In genomic region chr16:15435216-15435864, GRCh38 we compare ENCODE assay signal across 8 cellular contexts. TPM values are rescaled to one million over a fixed set of nuclear protein-coding genes. Genes with fewer than 3 reads are reported as not detected.
A peak's percentile ranks its signal among the peaks of the same experiment; 100 is the strongest.
DNase-seq lines count a peak whose midpoint lies in the region; ATAC-seq lines count a peak whose summit lies in the region.

No MANE protein-coding gene starts in this region.

- H3K4me1 Mint-ChIP-seq in activated T-helper 2 cell treated with anti-CD3 and anti-CD28 coated beads, Interferon-gamma antibody, Interleukin-2, Interleukin-4, amounts not matched to agents 10 μg/mL and 5 μg/mL and 100 μg/mL, durations not matched to agents 14 hours and 24 hours and 36 hours (ENCODE audit: low read depth): peaks cover 22% of the 10 kb centered on the region
- H3K4me1 Mint-ChIP-seq in stimulated activated naive B cell treated with anti-CD40 and anti-IgM and Interleukin-4, amounts not matched to agents 10 μg/mL and 1 μg/mL and 100 μg/mL, for 72 hours: peaks cover 7 to 27% of the 10 kb centered on the region in 2 donors

- H3K4me3 Mint-ChIP-seq in activated T-helper 2 cell treated with anti-CD3 and anti-CD28 coated beads, Interferon-gamma antibody, Interleukin-2, Interleukin-4, amounts not matched to agents 10 μg/mL and 5 μg/mL and 100 μg/mL, durations not matched to agents 14 hours and 24 hours and 36 hours (ENCODE audit: low read depth): peak overlapping the region; percentile 86
- H3K4me3 Mint-ChIP-seq in stimulated activated naive B cell treated with anti-CD40 and anti-IgM and Interleukin-4, amounts not matched to agents 10 μg/mL and 1 μg/mL and 100 μg/mL, for 72 hours: peak overlapping the region; percentile 91 to 96

- DNase-seq in NCI-H1417 (lab: John Stamatoyannopoulos, UW): peak in 2 of 3 experiments; percentile 30 to 52
- no peak for DNase-seq in NCI-H1417 treated with DMSO at 0.1 percent for 48 hours (lab: John Stamatoyannopoulos, UW)
- no peak for DNase-seq in activated T-helper 2 cell treated with anti-CD3 and anti-CD28 coated beads, Interferon-gamma antibody, Interleukin-2, Interleukin-4, amounts not matched to agents 10 μg/mL and 5 μg/mL and 100 μg/mL, durations not matched to agents 14 hours and 24 hours and 36 hours (ENCODE audit: low spot score)
- no peak for DNase-seq in stimulated activated naive B cell treated with anti-CD40 and anti-IgM and Interleukin-4, amounts not matched to agents 10 μg/mL and 1 μg/mL and 100 μg/mL, for 72 hours
- DNase-seq in EL: no peak

- intact Hi-C loops in activated T-helper 2 cell treated with anti-CD3 and anti-CD28 coated beads, Interferon-gamma antibody, Interleukin-2, Interleukin-4, amounts not matched to agents 10 μg/mL and 5 μg/mL and 100 μg/mL, durations not matched to agents 14 hours and 24 hours and 36 hours (cut with micrococcal nuclease): no loop called here

- peak overlapping the region; percentile 78 for H3K4me3 ChIP-seq in iPS-18c (ENCODE audit: insufficient read depth, low read depth, low read length)

- H3K27me3 Mint-ChIP-seq in activated T-helper 2 cell treated with anti-CD3 and anti-CD28 coated beads, Interferon-gamma antibody, Interleukin-2, Interleukin-4, amounts not matched to agents 10 μg/mL and 5 μg/mL and 100 μg/mL, durations not matched to agents 14 hours and 24 hours and 36 hours (ENCODE audit: low read depth): peaks cover 22% of the 10 kb centered on the region
- peaks cover 21 to 30% of the 10 kb centered on the region in 2 donors for H3K27me3 Mint-ChIP-seq in stimulated activated naive B cell treated with anti-CD40 and anti-IgM and Interleukin-4, amounts not matched to agents 10 μg/mL and 1 μg/mL and 100 μg/mL, for 72 hours

- H3K9me3 ChIP-seq in iPS-18c (ENCODE audit: control insufficient read depth, insufficient read depth, low read length): no peaks in the 10 kb centered on the region

- no peak for ATAC-seq in stimulated activated naive B cell treated with anti-CD40 and anti-IgM and Interleukin-4, amounts not matched to agents 10 μg/mL and 1 μg/mL and 100 μg/mL, for 72 hours (replicated peaks)
- ATAC-seq in GM21786 (IDR thresholded peaks at IDR 0.05; ENCODE audit: unreplicated experiment): no peak
- ATAC-seq in GM21423 (IDR thresholded peaks at IDR 0.05; ENCODE audit: unreplicated experiment): no peak

- peaks cover 4% of the 10 kb centered on the region for H3K36me3 Mint-ChIP-seq in activated T-helper 2 cell treated with anti-CD3 and anti-CD28 coated beads, Interferon-gamma antibody, Interleukin-2, Interleukin-4, amounts not matched to agents 10 μg/mL and 5 μg/mL and 100 μg/mL, durations not matched to agents 14 hours and 24 hours and 36 hours (ENCODE audit: low read depth)
- H3K36me3 Mint-ChIP-seq in stimulated activated naive B cell treated with anti-CD40 and anti-IgM and Interleukin-4, amounts not matched to agents 10 μg/mL and 1 μg/mL and 100 μg/mL, for 72 hours: peaks cover 0 to 2% of the 10 kb centered on the region in 2 donors

- H3K27ac Mint-ChIP-seq in activated T-helper 2 cell treated with anti-CD3 and anti-CD28 coated beads, Interferon-gamma antibody, Interleukin-2, Interleukin-4, amounts not matched to agents 10 μg/mL and 5 μg/mL and 100 μg/mL, durations not matched to agents 14 hours and 24 hours and 36 hours: no peak overlapping the region
- H3K27ac Mint-ChIP-seq in stimulated activated naive B cell treated with anti-CD40 and anti-IgM and Interleukin-4, amounts not matched to agents 10 μg/mL and 1 μg/mL and 100 μg/mL, for 72 hours: peak overlapping the region; percentile 48

- H3K9me3 Mint-ChIP-seq in activated T-helper 2 cell treated with anti-CD3 and anti-CD28 coated beads, Interferon-gamma antibody, Interleukin-2, Interleukin-4, amounts not matched to agents 10 μg/mL and 5 μg/mL and 100 μg/mL, durations not matched to agents 14 hours and 24 hours and 36 hours: no peaks in the 10 kb centered on the region
- no peaks in the 10 kb centered on the region for H3K9me3 Mint-ChIP-seq in stimulated activated naive B cell treated with anti-CD40 and anti-IgM and Interleukin-4, amounts not matched to agents 10 μg/mL and 1 μg/mL and 100 μg/mL, for 72 hours

RNA-seq across cellular contexts. Expression of gene BMERB1, which starts 1.0 kb away (rescaled TPM):
- 10.6 and 12.8 TPM in 2 replicates for total RNA-seq in activated T-helper 2 cell treated with anti-CD3 and anti-CD28 coated beads, Interferon-gamma antibody, Interleukin-2, Interleukin-4, amounts not matched to agents 10 μg/mL and 5 μg/mL and 100 μg/mL, durations not matched to agents 14 hours and 24 hours and 36 hours

RNA-seq across cellular contexts. Expression of gene MPV17L, which starts 39.8 kb away (rescaled TPM):
- 0.02 and 0.09 TPM in 2 replicates for total RNA-seq in activated T-helper 2 cell treated with anti-CD3 and anti-CD28 coated beads, Interferon-gamma antibody, Interleukin-2, Interleukin-4, amounts not matched to agents 10 μg/mL and 5 μg/mL and 100 μg/mL, durations not matched to agents 14 hours and 24 hours and 36 hours

RNA-seq across cellular contexts. Expression of gene NPIPA5, which starts 57.2 kb away (rescaled TPM):
- total RNA-seq in activated T-helper 2 cell treated with anti-CD3 and anti-CD28 coated beads, Interferon-gamma antibody, Interleukin-2, Interleukin-4, amounts not matched to agents 10 μg/mL and 5 μg/mL and 100 μg/mL, durations not matched to agents 14 hours and 24 hours and 36 hours: 13.8 and 16.0 TPM in 2 replicates

Comparison
In these comparisons a context has a peak if more than half of its experiments do, and no peak if none do; other contexts are left out.
1. DNase-seq: peak in NCI-H1417 (2 of 3); none in NCI-H1417 treated with DMSO at 0.1 percent for 48 hours (single experiment), activated T-helper 2 cell treated with anti-CD3 and anti-CD28 coated beads, Interferon-gamma antibody, Interleukin-2, Interleukin-4, amounts not matched to agents 10 μg/mL and 5 μg/mL and 100 μg/mL, durations not matched to agents 14 hours and 24 hours and 36 hours (single experiment), stimulated activated naive B cell treated with anti-CD40 and anti-IgM and Interleukin-4, amounts not matched to agents 10 μg/mL and 1 μg/mL and 100 μg/mL, for 72 hours (single experiment) and EL (single experiment).